In the genomic region with DNA sequence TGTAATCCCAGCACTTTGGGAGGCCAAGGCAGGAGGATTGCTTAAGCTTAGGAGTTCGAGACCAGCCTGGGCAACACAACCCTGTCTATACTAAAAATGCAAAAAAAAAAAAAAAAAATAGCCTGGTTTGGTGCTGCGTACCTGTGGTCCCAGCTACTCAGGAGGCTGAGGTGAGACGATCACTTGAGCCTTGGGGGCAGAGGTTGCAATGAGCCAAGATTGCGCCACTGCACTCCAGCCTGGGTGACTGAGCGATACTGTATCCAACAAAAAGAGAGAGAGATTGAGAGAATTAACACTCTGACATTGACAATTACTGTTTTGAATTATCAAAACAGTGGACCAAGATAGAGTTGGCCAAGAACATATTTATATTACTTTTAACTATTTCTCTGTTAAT, we compare ENCODE assay signal across 19 cellular contexts. TPM values are rescaled to one million over a fixed set of nuclear protein-coding genes. Genes with fewer than 3 reads are reported as not detected.
DNase-seq lines count a peak whose midpoint lies in the region; ATAC-seq, FAIRE-seq and TF ChIP-seq lines count a peak whose summit lies in the region.
"Had no signal": no experiment of that assay in that cellular context is flagged by ENCODE, and none has a peak within 500 bp of the region (broad histone marks: within the 10 kb centered on the region; RNA-seq: fewer than 3 reads in every experiment).

No MANE protein-coding gene starts in this region.

- H3K4me1 Mint-ChIP-seq in MCF 10A (ENCODE audit: insufficient read depth, unreplicated experiment): peaks cover 6% of the 10 kb centered on the region
- H3K4me1 Mint-ChIP-seq in progenitor cell of endocrine pancreas (ENCODE audit: low read depth): no peaks in the 10 kb centered on the region

- no peak overlapping the region for H3K4me3 ChIP-seq in breast epithelium
- H3K4me3 ChIP-seq in HepG2 (replicated peaks in 1 of 3; ENCODE audit: insufficient read depth in 1 of 3, low read depth in 2 of 3, low read length in 3 of 3): no peak overlapping the region
- H3K4me3 ChIP-seq in small intestine (ENCODE audit: low read depth in 1 of 2, low read length in 2 of 2): no peak overlapping the region
- H3K4me3 ChIP-seq: A549 had no signal

- no peak for TF ChIP-seq EP300 in HepG2 (IDR thresholded peaks at IDR 0.05; ENCODE audit: low read depth in 2 of 2, low read length in 2 of 2)
- TF ChIP-seq EP300 in HepG2 (CRISPR knock-in tag; IDR thresholded peaks at IDR 0.05; ENCODE audit: borderline replicate concordance): no peak

- no peak overlapping the region for H3K27ac Mint-ChIP-seq in MCF 10A (ENCODE audit: low read depth, unreplicated experiment)
- H3K27ac Mint-ChIP-seq in progenitor cell of endocrine pancreas: peak overlapping the region; percentile 60
- H3K27ac Mint-ChIP-seq: CD4-positive, alpha-beta T cell; IgD-negative memory B cell had no signal

- H3K27me3 ChIP-seq in breast epithelium (no peaks in the 10 kb centered on the region), HepG2 (ENCODE audit: control insufficient read depth in 1 of 2, insufficient read depth in 2 of 2, low read length in 2 of 2) (no peaks in the 10 kb centered on the region), small intestine (ENCODE audit: control insufficient read depth in 2 of 2, insufficient read depth in 2 of 2, low read length in 2 of 2) (no peaks in the 10 kb centered on the region)

- POLR2A ChIA-PET in MCF 10A (lab: Yijun Ruan, JAX): no interaction called here
- POLR2A ChIA-PET in HepG2 (lab: Yijun Ruan, JAX): no interaction called here

- H3K27me3 Mint-ChIP-seq in MCF 10A (ENCODE audit: insufficient read depth, unreplicated experiment) (no peaks in the 10 kb centered on the region), progenitor cell of endocrine pancreas (no peaks in the 10 kb centered on the region)
- H3K27me3 Mint-ChIP-seq: CD4-positive, alpha-beta T cell; IgD-negative memory B cell had no signal

- H3K9me3 ChIP-seq in breast epithelium: no peaks in the 10 kb centered on the region
- H3K9me3 ChIP-seq in HepG2 (ENCODE audit: low read length): no peaks in the 10 kb centered on the region
- H3K9me3 ChIP-seq in small intestine (ENCODE audit: control insufficient read depth, low read depth): no peaks in the 10 kb centered on the region
- H3K9me3 ChIP-seq: A549, Caco-2 had no signal

- BruUV-seq in MCF 10A (replicated peaks; lab: Mats Ljungman, UMichigan) (no TSS peak), HepG2 (replicated peaks; lab: Mats Ljungman, UMichigan) (no TSS peak)

- intact Hi-C loops in MCF 10A (cut with micrococcal nuclease): no loop called here
- intact Hi-C loops in breast epithelium (cut with DNase I; ENCODE audit: low total_unique reads): no loop called here
- intact Hi-C loops in HepG2 (cut with micrococcal nuclease; ENCODE audit: unreplicated experiment): no loop called here
- intact Hi-C loops in Right ventricle myocardium inferior (cut with DNase I): no loop called here

- no peaks in the 10 kb centered on the region for H4K20me1 ChIP-seq in HepG2 (ENCODE audit: insufficient read depth, low read length)

- TF ChIP-seq CTCF in MCF 10A (IDR thresholded peaks at IDR 0.05; ENCODE audit: unreplicated experiment) (no peak), breast epithelium (IDR thresholded peaks at IDR 0.05) (no peak), HepG2 (CRISPR knock-in tag; IDR thresholded peaks at IDR 0.05) (no peak), progenitor cell of endocrine pancreas (IDR thresholded peaks at IDR 0.05; ENCODE audit: unreplicated experiment) (no peak), omental fat pad (IDR thresholded peaks at IDR 0.05) (no peak)

- H3K36me3 Mint-ChIP-seq in MCF 10A (ENCODE audit: insufficient read depth, unreplicated experiment) (no peaks in the 10 kb centered on the region), progenitor cell of endocrine pancreas (ENCODE audit: insufficient read depth) (peaks cover 3% of the 10 kb centered on the region)

- CTCF ChIA-PET in MCF 10A (lab: Yijun Ruan, JAX): interaction anchor here (1.4 kb wide), 1 partner anchor 40 kb away, joined by 3 read pairs; no protein-coding TSS in a partner anchor
- CTCF ChIA-PET in HepG2 (lab: Yijun Ruan, JAX; ENCODE audit: low intra/inter-chr PET ratio, low total read pairs): no interaction called here

- WGBS in HepG2 (ENCODE audit: low lambda C conversion rate): 93% methylated on average over 5 of the region's 5 CpGs
- 92 to 93% (median 92%) methylated on average over 5 of the region's 5 CpGs for WGBS in small intestine, 3 donors

- no peak overlapping the region for H2AFZ ChIP-seq in HepG2 (ENCODE audit: low read length)

- H3K9ac ChIP-seq in HepG2 (ENCODE audit: insufficient read depth, low read depth, low read length): no peak overlapping the region

- H3K4me2 ChIP-seq in HepG2 (ENCODE audit: low read depth, low read length): no peak overlapping the region
- H3K4me2 ChIP-seq: A549 had no signal

- no peak for ATAC-seq in HepG2
- no peak for ATAC-seq in omental fat pad (ENCODE audit: low FRiP score)
- no peak for ATAC-seq in Right ventricle myocardium inferior
- ATAC-seq: A549 had no signal

- H3K36me3 ChIP-seq in breast epithelium (no peaks in the 10 kb centered on the region), HepG2 (replicated peaks in 1 of 2; ENCODE audit: control insufficient read depth in 1 of 2, insufficient read depth in 2 of 2, low read length in 2 of 2) (peaks cover 0 to 8% of the 10 kb centered on the region in 2 experiments; a peak in 3 of 5 replicates), small intestine (ENCODE audit: control insufficient read depth in 2 of 2, insufficient read depth in 2 of 2, low read length in 2 of 2) (peaks cover 0 to 4% of the 10 kb centered on the region in 2 donors)

- H3K27ac ChIP-seq in breast epithelium (no peak overlapping the region), HepG2 (ENCODE audit: extremely low read length, insufficient read depth, low read length) (no peak overlapping the region), small intestine (ENCODE audit: low read depth in 1 of 2, low read length in 1 of 2) (no peak overlapping the region)
- H3K27ac ChIP-seq: 22Rv1, A549, C4-2B had no signal

- in situ Hi-C loops in HepG2 (cut with HindIII; ENCODE audit: extremely low pct_ligation_motif_present, low pct_unique_long_range_greater_than_20kb): no loop called here

- no peaks in the 10 kb centered on the region for H3K79me2 ChIP-seq in HepG2 (ENCODE audit: insufficient read depth, low read length)

- peak; percentile 30 for DNase-seq in MCF 10A (ENCODE audit: unreplicated experiment)
- no peak for DNase-seq in breast epithelium (ENCODE audit: low spot score in 2 of 2)
- no peak for DNase-seq in HepG2 (ENCODE audit: low spot score)
- DNase-seq in progenitor cell of endocrine pancreas (ENCODE audit: low spot score, unreplicated experiment): no peak
- no peak for DNase-seq in omental fat pad (ENCODE audit: low spot score)
- no peak for DNase-seq in Right ventricle myocardium inferior (ENCODE audit: missing footprints)
- DNase-seq in small intestine: no peak
- DNase-seq: AML-193; Caco-2; CD4-positive, alpha-beta T cell; HCEC 1CT had no signal

- no peak overlapping the region for H3K4me3 Mint-ChIP-seq in MCF 10A (ENCODE audit: unreplicated experiment)
- no peak overlapping the region for H3K4me3 Mint-ChIP-seq in progenitor cell of endocrine pancreas (ENCODE audit: low read depth)
- H3K4me3 Mint-ChIP-seq: CD4-positive, alpha-beta T cell; IgD-negative memory B cell had no signal

- H3K4me1 ChIP-seq in breast epithelium (no peaks in the 10 kb centered on the region), HepG2 (ENCODE audit: insufficient read depth, low read length) (no peaks in the 10 kb centered on the region), small intestine (ENCODE audit: control insufficient read depth in 2 of 2, insufficient read depth in 1 of 2, low read depth in 1 of 2, low read length in 1 of 2) (no peaks in the 10 kb centered on the region)
- H3K4me1 ChIP-seq: A549, Caco-2 had no signal

- FAIRE-seq in HepG2 (lab: Jason Lieb, UNC) (no peak), small intestine (lab: Jason Lieb, UNC) (no peak)
- FAIRE-seq: A549, D721Med, GM12891, GM19239, H54 had no signal

- H3K9me3 Mint-ChIP-seq in MCF 10A (ENCODE audit: unreplicated experiment): no peaks in the 10 kb centered on the region
- H3K9me3 Mint-ChIP-seq in progenitor cell of endocrine pancreas (ENCODE audit: low read depth): peaks cover under 1% of the 10 kb centered on the region
- H3K9me3 Mint-ChIP-seq: CD4-positive, alpha-beta T cell had no signal

- no peak for TF ChIP-seq POLR2A in breast epithelium (IDR thresholded peaks at IDR 0.05)
- no peak for TF ChIP-seq POLR2A in HepG2 (IDR thresholded peaks at IDR 0.05; ENCODE audit: insufficient read depth in 1 of 2, low read depth in 2 of 2, low read length in 2 of 2)

- no peak for TF ChIP-seq RAD21 in HepG2 (CRISPR knock-in tag; IDR thresholded peaks at IDR 0.05)

RNA-seq across cellular contexts. Expression of a gene that starts 53.7 kb away (rescaled TPM):
- total RNA-seq in MCF 10A (2022) (13.7 and 18.6 TPM in 2 replicates), breast epithelium (10 to 100 TPM; 19.0 to 56.6 (median 30.7) TPM), HepG2 (2016; rRNA removed; fragmentation: Illumina TruSeq; extraction: Trizol) (8.1 and 11.0 TPM in 2 replicates), progenitor cell of endocrine pancreas (43.0 and 43.7 TPM in 2 replicates), omental fat pad (100 to 1,000 TPM in 1 of 4 donors, 10 to 100 TPM in 3; 27.3 to 111 (median 73.6) TPM), Right ventricle myocardium inferior (15.9 TPM)
- 1.0 and 1.2 TPM in 2 replicates for total RNA-seq in HepG2 (2016; cell fraction: cytosol; rRNA removed; fragmentation: Illumina TruSeq; extraction: Trizol; ENCODE audit: low read depth)
- total RNA-seq in HepG2 (2016; cell fraction: insoluble cytoplasmic fraction; rRNA removed; fragmentation: Illumina TruSeq; extraction: Trizol): 8.6 and 10.1 TPM in 2 replicates
- 4.9 TPM in 2 replicates for total RNA-seq in HepG2 (2016; cell fraction: membrane; rRNA removed; fragmentation: Illumina TruSeq; extraction: Trizol)
- total RNA-seq in HepG2 (2016; cell fraction: nucleus; rRNA removed; fragmentation: Illumina TruSeq; extraction: Trizol): 7.5 and 8.5 TPM in 2 replicates
- polyA plus RNA-seq in HepG2 (2011; rRNA removed) (11.5 and 15.4 TPM in 2 replicates), small intestine (1 to 10 TPM; 3.8 to 7.4 (median 3.8) TPM)
- 7.5 and 8.1 TPM in 2 replicates for polyA plus RNA-seq in HepG2 (2011; cell fraction: cytosol; rRNA removed)
- polyA plus RNA-seq in HepG2 (2011; cell fraction: nucleus; rRNA removed): 6.6 and 9.5 TPM in 2 replicates
- 7.1 and 8.4 TPM in 2 replicates for polyA plus RNA-seq in HepG2 (2012)
- polyA plus RNA-seq in HepG2 (2016; cell fraction: cytosol; fragmentation: Illumina TruSeq; extraction: Trizol; ENCODE audit: low read depth): 0.48 and 0.64 TPM in 2 replicates
- polyA plus RNA-seq in HepG2 (2016; cell fraction: insoluble cytoplasmic fraction; fragmentation: Illumina TruSeq; extraction: Trizol; ENCODE audit: low read depth): 7.0 and 8.4 TPM in 2 replicates
- 1.7 and 2.0 TPM in 2 replicates for polyA plus RNA-seq in HepG2 (2016; cell fraction: membrane; fragmentation: Illumina TruSeq; extraction: Trizol; ENCODE audit: low read depth)
- polyA plus RNA-seq in HepG2 (2016; cell fraction: nucleus; fragmentation: Illumina TruSeq; extraction: Trizol; ENCODE audit: insufficient read depth, low read depth): 7.7 and 13.1 TPM in 2 replicates
- polyA minus RNA-seq in HepG2 (2011; rRNA and poly(A)+ RNA removed; ENCODE audit: low replicate concordance): 21.7 and 23.9 TPM in 2 replicates
- 8.0 and 8.5 TPM in 2 replicates for polyA minus RNA-seq in HepG2 (2011; cell fraction: cytosol; rRNA and poly(A)+ RNA removed)
- polyA minus RNA-seq in HepG2 (2011; cell fraction: nucleus; rRNA and poly(A)+ RNA removed): 10.3 and 10.8 TPM in 2 replicates
